Comparison of ENCODE assay signal across 13 cellular contexts in genomic region chr4:689498-690122, GRCh38. TPM values are rescaled to one million over a fixed set of nuclear protein-coding genes. Genes with fewer than 3 reads are reported as not detected.
DNase-seq lines count a peak whose midpoint lies in the region; ATAC-seq, FAIRE-seq and TF ChIP-seq lines count a peak whose summit lies in the region.
"Had no signal": no experiment of that assay in that cellular context is flagged by ENCODE, and none has a peak within 500 bp of the region (broad histone marks: within the 10 kb centered on the region; RNA-seq: fewer than 3 reads in every experiment).

No MANE protein-coding gene starts in this region.

- TF ChIP-seq CTCF in choroid plexus epithelial cell (conservative IDR thresholded peaks at IDR 0.05; ENCODE audit: low read depth, low read length) = no peak
- TF ChIP-seq CTCF in HepG2 (CRISPR knock-in tag; IDR thresholded peaks at IDR 0.05) = no peak
- no peak for TF ChIP-seq CTCF in smooth muscle cell (IDR thresholded peaks at IDR 0.05; ENCODE audit: borderline replicate concordance, insufficient read depth, poor library complexity, severe bottlenecking)

- intact Hi-C loops in HepG2 (cut with micrococcal nuclease; ENCODE audit: unreplicated experiment) = loop anchor here (5.0 kb wide), 1 partner anchor 33 kb away; no protein-coding TSS in a partner anchor

- in situ Hi-C loops in HepG2 (cut with HindIII; ENCODE audit: extremely low pct_ligation_motif_present, low pct_unique_long_range_greater_than_20kb) = no loop called here

- H3K27me3 ChIP-seq in HepG2 (ENCODE audit: control insufficient read depth in 1 of 2, insufficient read depth in 2 of 2, low read length in 2 of 2) (peaks cover 3 to 21% of the 10 kb centered on the region in 2 experiments; a peak in 3 of 5 replicates), smooth muscle cell (ENCODE audit: low read depth) (no peaks in the 10 kb centered on the region)

- TF ChIP-seq EP300 in HepG2 (IDR thresholded peaks at IDR 0.05; ENCODE audit: low read depth in 2 of 2, low read length in 2 of 2) = no peak
- TF ChIP-seq EP300 in HepG2 (CRISPR knock-in tag; IDR thresholded peaks at IDR 0.05; ENCODE audit: borderline replicate concordance) = no peak

- H3K27me3 Mint-ChIP-seq in activated CD8-positive, alpha-beta memory T cell treated with anti-CD3 and anti-CD28 coated beads, Interleukin-2, amount 10 ng/mL, durations not matched to agents 7 days and 5 days = peaks cover 17% of the 10 kb centered on the region

- H3K4me2 ChIP-seq in HepG2 (ENCODE audit: low read depth, low read length) (peak overlapping the region; percentile 14), smooth muscle cell (peak overlapping the region; percentile 91)

- no peak overlapping the region for H3K9ac ChIP-seq in HepG2 (ENCODE audit: insufficient read depth, low read depth, low read length)
- H3K9ac ChIP-seq in smooth muscle cell (ENCODE audit: low read depth) = peak overlapping the region; percentile 57

- H3K9me3 ChIP-seq in HepG2 (ENCODE audit: low read length) (no peaks in the 10 kb centered on the region), smooth muscle cell (replicated peaks; ENCODE audit: low read depth) (no peaks in the 10 kb centered on the region)

- peaks cover 12% of the 10 kb centered on the region for H3F3A ChIP-seq in smooth muscle cell (ENCODE audit: low read depth)

- H3K36me3 ChIP-seq in HepG2 (replicated peaks in 1 of 2; ENCODE audit: control insufficient read depth in 1 of 2, insufficient read depth in 2 of 2, low read length in 2 of 2) (no peaks in the 10 kb centered on the region), smooth muscle cell (ENCODE audit: low read depth) (no peaks in the 10 kb centered on the region)

- H3K79me2 ChIP-seq in HepG2 (ENCODE audit: insufficient read depth, low read length) (no peaks in the 10 kb centered on the region), smooth muscle cell (ENCODE audit: low read depth) (peaks cover 8% of the 10 kb centered on the region)

- peaks cover 73% of the 10 kb centered on the region for H3K4me1 ChIP-seq in HepG2 (ENCODE audit: insufficient read depth, low read length)
- peaks cover 10% of the 10 kb centered on the region for H3K4me1 ChIP-seq in smooth muscle cell (ENCODE audit: low read depth)

- H4K20me1 ChIP-seq in HepG2 (ENCODE audit: insufficient read depth, low read length) (no peaks in the 10 kb centered on the region), smooth muscle cell (ENCODE audit: low read depth) (no peaks in the 10 kb centered on the region)

- no peak for TF ChIP-seq POLR2A in HepG2 (IDR thresholded peaks at IDR 0.05; ENCODE audit: insufficient read depth in 1 of 2, low read depth in 2 of 2, low read length in 2 of 2)

- no peak overlapping the region for H3K4me3 Mint-ChIP-seq in activated CD8-positive, alpha-beta memory T cell treated with anti-CD3 and anti-CD28 coated beads, Interleukin-2, amount 10 ng/mL, durations not matched to agents 7 days and 5 days

- no TSS peak for BruUV-seq in HepG2 (replicated peaks; lab: Mats Ljungman, UMichigan)

- H3K4me1 Mint-ChIP-seq in activated CD8-positive, alpha-beta memory T cell treated with anti-CD3 and anti-CD28 coated beads, Interleukin-2, amount 10 ng/mL, durations not matched to agents 7 days and 5 days = peaks cover 2% of the 10 kb centered on the region

- H3K27ac Mint-ChIP-seq in activated CD8-positive, alpha-beta memory T cell treated with anti-CD3 and anti-CD28 coated beads, Interleukin-2, amount 10 ng/mL, durations not matched to agents 7 days and 5 days = no peak overlapping the region
- H3K27ac Mint-ChIP-seq: naive thymus-derived CD4-positive, alpha-beta T cell had no signal

- H2AFZ ChIP-seq in HepG2 (ENCODE audit: low read length) = no peak overlapping the region
- H2AFZ ChIP-seq in smooth muscle cell (ENCODE audit: low read depth) = peak overlapping the region; percentile 85

- H3K9me3 Mint-ChIP-seq in activated CD8-positive, alpha-beta memory T cell treated with anti-CD3 and anti-CD28 coated beads, Interleukin-2, amount 10 ng/mL, durations not matched to agents 7 days and 5 days (ENCODE audit: low read depth) = no peaks in the 10 kb centered on the region

- H3K4me3 ChIP-seq in choroid plexus epithelial cell (ENCODE audit: low read depth, low read length) (peak overlapping the region; percentile 56), HepG2 (replicated peaks in 1 of 3; ENCODE audit: insufficient read depth in 1 of 3, low read depth in 2 of 3, low read length in 3 of 3) (no peak overlapping the region), smooth muscle cell (peak overlapping the region; percentile 57)

- FAIRE-seq in GM19239 (lab: Jason Lieb, UNC) (peak; percentile 51), HepG2 (lab: Jason Lieb, UNC) (no peak)

- no peak for TF ChIP-seq RAD21 in HepG2 (CRISPR knock-in tag; IDR thresholded peaks at IDR 0.05)

- H3K27ac ChIP-seq in HepG2 (ENCODE audit: extremely low read length, insufficient read depth, low read length) (no peak overlapping the region), smooth muscle cell (ENCODE audit: low read depth) (peak overlapping the region; percentile 97)
- H3K27ac ChIP-seq: VCaP had no signal

- H3K36me3 Mint-ChIP-seq in activated CD8-positive, alpha-beta memory T cell treated with anti-CD3 and anti-CD28 coated beads, Interleukin-2, amount 10 ng/mL, durations not matched to agents 7 days and 5 days = no peaks in the 10 kb centered on the region
- H3K36me3 Mint-ChIP-seq: naive thymus-derived CD4-positive, alpha-beta T cell had no signal

- POLR2A ChIA-PET in HepG2 (lab: Yijun Ruan, JAX) = no interaction called here

- ATAC-seq in HepG2 = no peak
- ATAC-seq in activated CD8-positive, alpha-beta memory T cell treated with anti-CD3 and anti-CD28 coated beads, Interleukin-2, amount 10 ng/mL, durations not matched to agents 7 days and 5 days = no peak
- ATAC-seq: PC-3 had no signal

- DNase-seq in GM19239 (ENCODE audit: insufficient read length, low spot score) = no peak
- DNase-seq in choroid plexus epithelial cell (ENCODE audit: low read depth) = no peak
- DNase-seq in HepG2 (ENCODE audit: low spot score) = no peak
- no peak for DNase-seq in smooth muscle cell (lab: John Stamatoyannopoulos, UW; ENCODE audit: unreplicated experiment)
- no peak for DNase-seq in NCI-H146 treated with DMSO at 0.1 percent for 48 hours (lab: John Stamatoyannopoulos, UW; ENCODE audit: unreplicated experiment)
- DNase-seq in activated CD8-positive, alpha-beta memory T cell treated with anti-CD3 and anti-CD28 coated beads, Interleukin-2, amount 10 ng/mL, durations not matched to agents 7 days and 5 days = no peak
- no peak for DNase-seq in activated CD8-positive, alpha-beta memory T cell treated with anti-CD3 and anti-CD28 coated beads for 24 hours
- DNase-seq in germinal center (ENCODE audit: low spot score) = no peak
- DNase-seq: Calu3; naive thymus-derived CD4-positive, alpha-beta T cell; NCI-H1092; PC-3 had no signal

- WGBS in HepG2 (ENCODE audit: low lambda C conversion rate) = 38% methylated on average over 7 of the region's 11 CpGs
- 71% methylated on average over 11 of the region's 11 CpGs for WGBS in smooth muscle cell (ENCODE audit: low lambda C conversion rate)

- CTCF ChIA-PET in HepG2 (lab: Yijun Ruan, JAX; ENCODE audit: low intra/inter-chr PET ratio, low total read pairs) = no interaction called here
- CTCF ChIA-PET in activated CD8-positive, alpha-beta memory T cell treated with anti-CD3 and anti-CD28 coated beads, Interleukin-2, amount 10 ng/mL, durations not matched to agents 7 days and 5 days (lab: Charles Lee) = interaction anchor here (1.3 kb wide), 1 partner anchor 15 kb away, joined by 3 read pairs; the partner anchor contains the start of gene MYL5

RNA-seq across cellular contexts. Expression of gene SLC49A3, which starts 0.7 kb away (rescaled TPM):
- total RNA-seq in HepG2 (2016; rRNA removed; fragmentation: Illumina TruSeq; extraction: Trizol) (0.07 TPM in 1 of 2 replicates, not detected in the other), smooth muscle cell (15.6 and 26.4 TPM in 2 replicates)
- not detected in 2 replicates for total RNA-seq in HepG2 (2016; cell fraction: cytosol; rRNA removed; fragmentation: Illumina TruSeq; extraction: Trizol; ENCODE audit: low read depth)
- 0.09 TPM in 1 of 2 replicates, not detected in the other for total RNA-seq in HepG2 (2016; cell fraction: insoluble cytoplasmic fraction; rRNA removed; fragmentation: Illumina TruSeq; extraction: Trizol)
- not detected in 2 replicates for total RNA-seq in HepG2 (2016; cell fraction: membrane; rRNA removed; fragmentation: Illumina TruSeq; extraction: Trizol)
- total RNA-seq in HepG2 (2016; cell fraction: nucleus; rRNA removed; fragmentation: Illumina TruSeq; extraction: Trizol) = 0.62 TPM in 1 of 2 replicates, not detected in the other
- polyA plus RNA-seq in HepG2 (2011; rRNA removed) (0.17 and 0.22 TPM in 2 replicates), smooth muscle cell (40.2 and 40.3 TPM in 2 replicates)
- 0.10 and 0.16 TPM in 2 replicates for polyA plus RNA-seq in HepG2 (2011; cell fraction: cytosol; rRNA removed)
- polyA plus RNA-seq in HepG2 (2011; cell fraction: nucleus; rRNA removed) = 1.9 and 2.5 TPM in 2 replicates
- 0.21 and 0.29 TPM in 2 replicates for polyA plus RNA-seq in HepG2 (2012)
- 0.07 TPM in 1 of 2 replicates, not detected in the other for polyA plus RNA-seq in HepG2 (2016; cell fraction: cytosol; fragmentation: Illumina TruSeq; extraction: Trizol; ENCODE audit: low read depth)
- not detected in 2 replicates for polyA plus RNA-seq in HepG2 (2016; cell fraction: insoluble cytoplasmic fraction; fragmentation: Illumina TruSeq; extraction: Trizol; ENCODE audit: low read depth)
- not detected in 2 replicates for polyA plus RNA-seq in HepG2 (2016; cell fraction: membrane; fragmentation: Illumina TruSeq; extraction: Trizol; ENCODE audit: low read depth)
- 0.53 TPM in 1 of 2 replicates, not detected in the other for polyA plus RNA-seq in HepG2 (2016; cell fraction: nucleus; fragmentation: Illumina TruSeq; extraction: Trizol; ENCODE audit: insufficient read depth, low read depth)
- 0.12 TPM in 1 of 2 replicates, not detected in the other for polyA minus RNA-seq in HepG2 (2011; rRNA and poly(A)+ RNA removed; ENCODE audit: low replicate concordance)
- not detected in 2 replicates for polyA minus RNA-seq in HepG2 (2011; cell fraction: cytosol; rRNA and poly(A)+ RNA removed)
- polyA minus RNA-seq in HepG2 (2011; cell fraction: nucleus; rRNA and poly(A)+ RNA removed) = 0.25 and 0.26 TPM in 2 replicates
- total RNA-seq in activated CD8-positive, alpha-beta memory T cell treated with anti-CD3 and anti-CD28 coated beads, Interleukin-2, amount 10 ng/mL, durations not matched to agents 7 days and 5 days = 1 to 10 TPM; 1.1 to 1.5 TPM
- total RNA-seq: PC-3 had no signal
- polyA plus RNA-seq: naive thymus-derived CD4-positive, alpha-beta T cell had no signal

RNA-seq across cellular contexts. Expression of gene MYL5, which starts 15.3 kb away (rescaled TPM):
- total RNA-seq in HepG2 (2016; rRNA removed; fragmentation: Illumina TruSeq; extraction: Trizol) (11.0 and 16.0 TPM in 2 replicates), smooth muscle cell (6.8 and 22.1 TPM in 2 replicates)
- 6.7 and 8.0 TPM in 2 replicates for total RNA-seq in HepG2 (2016; cell fraction: cytosol; rRNA removed; fragmentation: Illumina TruSeq; extraction: Trizol; ENCODE audit: low read depth)
- total RNA-seq in HepG2 (2016; cell fraction: insoluble cytoplasmic fraction; rRNA removed; fragmentation: Illumina TruSeq; extraction: Trizol) = 10.1 and 16.2 TPM in 2 replicates
- 7.6 and 8.2 TPM in 2 replicates for total RNA-seq in HepG2 (2016; cell fraction: membrane; rRNA removed; fragmentation: Illumina TruSeq; extraction: Trizol)
- total RNA-seq in HepG2 (2016; cell fraction: nucleus; rRNA removed; fragmentation: Illumina TruSeq; extraction: Trizol) = 15.9 and 16.6 TPM in 2 replicates
- polyA plus RNA-seq in HepG2 (2011; rRNA removed) (6.5 and 11.5 TPM in 2 replicates), smooth muscle cell (6.7 and 12.5 TPM in 2 replicates)
- 4.1 and 4.4 TPM in 2 replicates for polyA plus RNA-seq in HepG2 (2011; cell fraction: cytosol; rRNA removed)
- 40.0 and 46.9 TPM in 2 replicates for polyA plus RNA-seq in HepG2 (2011; cell fraction: nucleus; rRNA removed)
- polyA plus RNA-seq in HepG2 (2012) = 7.4 and 8.9 TPM in 2 replicates
- 4.4 and 5.5 TPM in 2 replicates for polyA plus RNA-seq in HepG2 (2016; cell fraction: cytosol; fragmentation: Illumina TruSeq; extraction: Trizol; ENCODE audit: low read depth)
- polyA plus RNA-seq in HepG2 (2016; cell fraction: insoluble cytoplasmic fraction; fragmentation: Illumina TruSeq; extraction: Trizol; ENCODE audit: low read depth) = 8.5 and 12.2 TPM in 2 replicates
- polyA plus RNA-seq in HepG2 (2016; cell fraction: membrane; fragmentation: Illumina TruSeq; extraction: Trizol; ENCODE audit: low read depth) = 4.9 and 6.3 TPM in 2 replicates
- polyA plus RNA-seq in HepG2 (2016; cell fraction: nucleus; fragmentation: Illumina TruSeq; extraction: Trizol; ENCODE audit: insufficient read depth, low read depth) = 33.7 and 41.8 TPM in 2 replicates
- polyA minus RNA-seq in HepG2 (2011; rRNA and poly(A)+ RNA removed; ENCODE audit: low replicate concordance) = 3.4 and 4.4 TPM in 2 replicates
- 1.4 TPM in 1 of 2 replicates, not detected in the other for polyA minus RNA-seq in HepG2 (2011; cell fraction: cytosol; rRNA and poly(A)+ RNA removed)
- 11.8 and 15.5 TPM in 2 replicates for polyA minus RNA-seq in HepG2 (2011; cell fraction: nucleus; rRNA and poly(A)+ RNA removed)
- 10 to 100 TPM; 14.3 to 19.8 TPM for total RNA-seq in activated CD8-positive, alpha-beta memory T cell treated with anti-CD3 and anti-CD28 coated beads, Interleukin-2, amount 10 ng/mL, durations not matched to agents 7 days and 5 days

RNA-seq across cellular contexts. Expression of gene ATP5ME, which starts 15.5 kb away (rescaled TPM):
- total RNA-seq in HepG2 (2016; rRNA removed; fragmentation: Illumina TruSeq; extraction: Trizol) (753 and 1,048 TPM in 2 replicates), smooth muscle cell (95.4 and 152 TPM in 2 replicates)
- total RNA-seq in HepG2 (2016; cell fraction: cytosol; rRNA removed; fragmentation: Illumina TruSeq; extraction: Trizol; ENCODE audit: low read depth) = 458 and 593 TPM in 2 replicates
- total RNA-seq in HepG2 (2016; cell fraction: insoluble cytoplasmic fraction; rRNA removed; fragmentation: Illumina TruSeq; extraction: Trizol) = 792 and 1,109 TPM in 2 replicates
- 613 and 660 TPM in 2 replicates for total RNA-seq in HepG2 (2016; cell fraction: membrane; rRNA removed; fragmentation: Illumina TruSeq; extraction: Trizol)
- total RNA-seq in HepG2 (2016; cell fraction: nucleus; rRNA removed; fragmentation: Illumina TruSeq; extraction: Trizol) = 219 and 249 TPM in 2 replicates
- polyA plus RNA-seq in HepG2 (2011; rRNA removed) (301 and 305 TPM in 2 replicates), smooth muscle cell (699 and 733 TPM in 2 replicates)
- 507 and 666 TPM in 2 replicates for polyA plus RNA-seq in HepG2 (2011; cell fraction: cytosol; rRNA removed)
- polyA plus RNA-seq in HepG2 (2011; cell fraction: nucleus; rRNA removed) = 133 and 152 TPM in 2 replicates
- polyA plus RNA-seq in HepG2 (2012) = 451 and 767 TPM in 2 replicates
- polyA plus RNA-seq in HepG2 (2016; cell fraction: cytosol; fragmentation: Illumina TruSeq; extraction: Trizol; ENCODE audit: low read depth) = 482 and 603 TPM in 2 replicates
- polyA plus RNA-seq in HepG2 (2016; cell fraction: insoluble cytoplasmic fraction; fragmentation: Illumina TruSeq; extraction: Trizol; ENCODE audit: low read depth) = 926 and 995 TPM in 2 replicates
- polyA plus RNA-seq in HepG2 (2016; cell fraction: membrane; fragmentation: Illumina TruSeq; extraction: Trizol; ENCODE audit: low read depth) = 496 and 594 TPM in 2 replicates
- polyA plus RNA-seq in HepG2 (2016; cell fraction: nucleus; fragmentation: Illumina TruSeq; extraction: Trizol; ENCODE audit: insufficient read depth, low read depth) = 426 and 431 TPM in 2 replicates
- polyA minus RNA-seq in HepG2 (2011; rRNA and poly(A)+ RNA removed; ENCODE audit: low replicate concordance) = 68.8 and 71.4 TPM in 2 replicates
- 62.0 and 63.6 TPM in 2 replicates for polyA minus RNA-seq in HepG2 (2011; cell fraction: cytosol; rRNA and poly(A)+ RNA removed)
- polyA minus RNA-seq in HepG2 (2011; cell fraction: nucleus; rRNA and poly(A)+ RNA removed) = 23.6 and 38.7 TPM in 2 replicates
- 100 to 1,000 TPM; 213 to 231 TPM for total RNA-seq in activated CD8-positive, alpha-beta memory T cell treated with anti-CD3 and anti-CD28 coated beads, Interleukin-2, amount 10 ng/mL, durations not matched to agents 7 days and 5 days

RNA-seq across cellular contexts. Expression of gene PCGF3, which starts 16.0 kb away (rescaled TPM):
- 24.2 and 28.6 TPM in 2 replicates for total RNA-seq in HepG2 (2016; rRNA removed; fragmentation: Illumina TruSeq; extraction: Trizol)
- total RNA-seq in HepG2 (2016; cell fraction: cytosol; rRNA removed; fragmentation: Illumina TruSeq; extraction: Trizol; ENCODE audit: low read depth) = 16.2 and 16.7 TPM in 2 replicates
- total RNA-seq in HepG2 (2016; cell fraction: insoluble cytoplasmic fraction; rRNA removed; fragmentation: Illumina TruSeq; extraction: Trizol) = 22.5 and 27.7 TPM in 2 replicates
- total RNA-seq in HepG2 (2016; cell fraction: membrane; rRNA removed; fragmentation: Illumina TruSeq; extraction: Trizol) = 36.9 and 38.9 TPM in 2 replicates
- total RNA-seq in HepG2 (2016; cell fraction: nucleus; rRNA removed; fragmentation: Illumina TruSeq; extraction: Trizol) = 40.6 and 42.6 TPM in 2 replicates
- 66.2 and 80.8 TPM in 2 replicates for polyA plus RNA-seq in HepG2 (2011; rRNA removed)
- polyA plus RNA-seq in HepG2 (2011; cell fraction: cytosol; rRNA removed) = 32.3 and 37.9 TPM in 2 replicates
- 406 and 428 TPM in 2 replicates for polyA plus RNA-seq in HepG2 (2011; cell fraction: nucleus; rRNA removed)
- polyA plus RNA-seq in HepG2 (2012) = 37.8 and 47.7 TPM in 2 replicates
- polyA plus RNA-seq in HepG2 (2016; cell fraction: cytosol; fragmentation: Illumina TruSeq; extraction: Trizol; ENCODE audit: low read depth) = 13.4 and 15.5 TPM in 2 replicates
- 20.0 and 26.4 TPM in 2 replicates for polyA plus RNA-seq in HepG2 (2016; cell fraction: insoluble cytoplasmic fraction; fragmentation: Illumina TruSeq; extraction: Trizol; ENCODE audit: low read depth)
- 26.7 and 30.4 TPM in 2 replicates for polyA plus RNA-seq in HepG2 (2016; cell fraction: membrane; fragmentation: Illumina TruSeq; extraction: Trizol; ENCODE audit: low read depth)
- 92.0 and 96.8 TPM in 2 replicates for polyA plus RNA-seq in HepG2 (2016; cell fraction: nucleus; fragmentation: Illumina TruSeq; extraction: Trizol; ENCODE audit: insufficient read depth, low read depth)
- 38.9 and 82.6 TPM in 2 replicates for polyA minus RNA-seq in HepG2 (2011; rRNA and poly(A)+ RNA removed; ENCODE audit: low replicate concordance)
- 18.1 and 23.5 TPM in 2 replicates for polyA minus RNA-seq in HepG2 (2011; cell fraction: cytosol; rRNA and poly(A)+ RNA removed)
- polyA minus RNA-seq in HepG2 (2011; cell fraction: nucleus; rRNA and poly(A)+ RNA removed) = 119 and 121 TPM in 2 replicates
- total RNA-seq in smooth muscle cell = 45.4 and 57.5 TPM in 2 replicates
- polyA plus RNA-seq in smooth muscle cell = 29.6 and 30.9 TPM in 2 replicates
- 10 to 100 TPM; 38.9 to 49.0 TPM for total RNA-seq in activated CD8-positive, alpha-beta memory T cell treated with anti-CD3 and anti-CD28 coated beads, Interleukin-2, amount 10 ng/mL, durations not matched to agents 7 days and 5 days

Comparison
In these comparisons a context has a peak if more than half of its experiments do, and no peak if none do; other contexts are left out.
1. H3K4me3 ChIP-seq: peak in choroid plexus epithelial cell (single experiment) and smooth muscle cell (single experiment); none in HepG2 (0 of 3).